24 cellular contexts compared by ENCODE assay signal in genomic region chr1:214461305-214461704, GRCh38.
"Had no signal": no experiment of that assay in that cellular context is flagged by ENCODE, and none has a peak within 500 bp of the region (broad histone marks: within the 10 kb centered on the region; RNA-seq: fewer than 3 reads in every experiment).

No MANE protein-coding gene starts in this region.

- ATAC-seq: gastroesophageal sphincter; heart left ventricle; left cardiac atrium; left lung; naive thymus-derived CD4-positive, alpha-beta T cell; stimulated activated effector memory CD8-positive, alpha-beta T cell treated with anti-CD3 and anti-CD28 coated beads, Interleukin-12 subunit alpha, Interleukin-12 subunit beta, amount 100 ng/mL, for 72 hours had no signal

- H3K27me3 Mint-ChIP-seq: type B pancreatic cell had no signal

- H3K9me3 Mint-ChIP-seq: naive thymus-derived CD4-positive, alpha-beta T cell; nephron; neural progenitor cell; stimulated activated effector memory CD8-positive, alpha-beta T cell treated with anti-CD3 and anti-CD28 coated beads, Interleukin-12 subunit alpha, Interleukin-12 subunit beta, amount 100 ng/mL, for 72 hours; type B pancreatic cell had no signal

- H3K27ac Mint-ChIP-seq: naive thymus-derived CD4-positive, alpha-beta T cell; neural progenitor cell; stimulated activated effector memory CD8-positive, alpha-beta T cell treated with anti-CD3 and anti-CD28 coated beads, Interleukin-12 subunit alpha, Interleukin-12 subunit beta, amount 100 ng/mL, for 72 hours had no signal

- H3K36me3 Mint-ChIP-seq: naive thymus-derived CD4-positive, alpha-beta T cell; neural progenitor cell; stimulated activated effector memory CD8-positive, alpha-beta T cell treated with anti-CD3 and anti-CD28 coated beads, Interleukin-12 subunit alpha, Interleukin-12 subunit beta, amount 100 ng/mL, for 72 hours had no signal

- H3K4me3 Mint-ChIP-seq: naive thymus-derived CD4-positive, alpha-beta T cell; nephron; neural progenitor cell; stimulated activated effector memory CD8-positive, alpha-beta T cell treated with anti-CD3 and anti-CD28 coated beads, Interleukin-12 subunit alpha, Interleukin-12 subunit beta, amount 100 ng/mL, for 72 hours had no signal

- H3K4me1 ChIP-seq: left lung, parathyroid adenoma, prostate gland, right atrium auricular region had no signal

- H3K9me3 ChIP-seq: gastroesophageal sphincter, heart left ventricle, left lung, prostate gland, right atrium auricular region, sigmoid colon, stomach, thyroid gland had no signal

- H3K4me3 ChIP-seq: dorsolateral prefrontal cortex, gastroesophageal sphincter, heart left ventricle, hepatocyte, left lung, neural progenitor cell, prostate gland, right atrium auricular region, sigmoid colon, stomach, thyroid gland had no signal

- DNase-seq: dorsolateral prefrontal cortex; effector CD4-positive, alpha-beta T cell; foreskin fibroblast; heart left ventricle; left cardiac atrium; left lung; mesendoderm; midbrain; naive thymus-derived CD4-positive, alpha-beta T cell; sigmoid colon; stimulated activated CD4-positive, alpha-beta T cell treated with anti-CD3 and anti-CD28 coated beads, Interleukin-2, amount 100 ng/mL, for 24 hours; stimulated activated CD4-positive, alpha-beta T cell treated with anti-CD3 and anti-CD28 coated beads, Interleukin-4, amount 100 ng/mL, for 24 hours; stimulated activated naive CD4-positive, alpha-beta T cell treated with Interleukin-2 at 50 U/mL for 16 hours; stomach; thyroid gland had no signal

- H3K4me1 Mint-ChIP-seq: stimulated activated effector memory CD8-positive, alpha-beta T cell treated with anti-CD3 and anti-CD28 coated beads, Interleukin-12 subunit alpha, Interleukin-12 subunit beta, amount 100 ng/mL, for 72 hours had no signal

- H3K27me3 ChIP-seq: dorsolateral prefrontal cortex, gastroesophageal sphincter, heart left ventricle, hepatocyte, left lung, neural progenitor cell, right atrium auricular region, sigmoid colon, stomach, thyroid gland had no signal

- H3K36me3 ChIP-seq: left lung, neural progenitor cell, prostate gland, right atrium auricular region, sigmoid colon, thyroid gland had no signal

- H3K27ac ChIP-seq: dorsolateral prefrontal cortex, gastroesophageal sphincter, heart left ventricle, left lung, neural progenitor cell, parathyroid adenoma, prostate gland, right atrium auricular region, sigmoid colon, thyroid gland had no signal
